9 cellular contexts compared by ENCODE assay signal in the genomic region with DNA sequence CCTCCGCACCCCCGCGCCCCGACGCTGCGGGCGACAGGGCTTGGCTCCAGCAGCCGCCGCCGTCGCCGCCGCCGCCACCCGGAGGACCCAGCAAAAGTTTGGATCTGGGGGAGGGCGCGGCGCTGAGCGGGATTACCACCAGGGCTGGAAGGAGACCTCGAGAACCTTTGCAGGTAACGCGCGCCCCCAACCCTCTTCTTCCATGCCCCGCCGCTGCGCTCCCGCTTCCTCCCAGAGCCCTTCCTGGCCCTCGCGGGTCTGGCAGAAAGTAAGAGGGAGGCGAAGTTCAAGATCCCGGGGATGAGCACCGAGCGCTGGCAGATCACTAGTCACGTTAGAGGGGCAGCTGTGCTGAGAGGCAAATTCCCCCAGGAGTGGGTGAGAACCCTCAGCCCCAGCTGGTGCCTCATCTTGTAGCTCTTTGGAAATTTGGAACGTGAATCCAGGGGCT.
DNase-seq lines count a peak whose midpoint lies in the region; ATAC-seq lines count a peak whose summit lies in the region.
"Had no signal": no experiment of that assay in that cellular context is flagged by ENCODE, and none has a peak within 500 bp of the region (broad histone marks: within the 10 kb centered on the region; RNA-seq: fewer than 3 reads in every experiment).

No MANE protein-coding gene starts in this region.

- H3K27ac ChIP-seq in angular gyrus (ENCODE audit: low read depth, low read length): peak overlapping the region; percentile 80
- H3K27ac ChIP-seq in iPS DF 6.9 (ENCODE audit: low read length): no peak overlapping the region
- peak overlapping the region in 20 of 21 experiments; percentile 54 to 90 (median 81) for H3K27ac ChIP-seq in skin epidermis

- H3K36me3 ChIP-seq in iPS DF 6.9 (ENCODE audit: control insufficient read depth, insufficient read depth, low read length): no peaks in the 10 kb centered on the region

- no CpG with 5 or more reads among the region's 35 CpGs for WGBS in iPS DF 6.9 (ENCODE audit: insufficient coverage, insufficient read length)

- peaks cover 47% of the 10 kb centered on the region for H3K27me3 ChIP-seq in iPS DF 6.9 (ENCODE audit: control insufficient read depth, insufficient read depth, low read length)

- H3K9me3 ChIP-seq in iPS DF 6.9 (ENCODE audit: control insufficient read depth, insufficient read depth, low read length): no peaks in the 10 kb centered on the region

- H3K4me3 ChIP-seq in iPS DF 6.9 (ENCODE audit: low read length) (peak overlapping the region; percentile 62; the same call in 1 of the 2 replicates), skin epidermis (peak overlapping the region; percentile 58 to 72 (median 64))

- no peak for ATAC-seq in GM21619 (IDR thresholded peaks at IDR 0.05; ENCODE audit: unreplicated experiment)
- ATAC-seq: naive thymus-derived CD8-positive, alpha-beta T cell had no signal

- H3K4me1 ChIP-seq in iPS DF 6.9 (ENCODE audit: control insufficient read depth, insufficient read depth, low read length): peaks cover 5% of the 10 kb centered on the region; the same call in 1 of the 2 replicates

- DNase-seq in HK-2 (ENCODE audit: unreplicated experiment): peak; percentile 33
- DNase-seq in iPS DF 6.9 (ENCODE audit: low read depth, low spot score): no peak
- no peak for DNase-seq in activated effector memory CD4-positive, alpha-beta T cell treated with Interleukin-2 at 50 U/mL for 16 hours
- DNase-seq in NCI-H2029 (lab: John Stamatoyannopoulos, UW): no peak
- no peak for DNase-seq in activated naive CD4-positive, alpha-beta T cell treated with anti-CD3 and anti-CD28 coated beads, Interleukin-2, amount 50 U/mL, for 16 hours
- DNase-seq: naive thymus-derived CD8-positive, alpha-beta T cell had no signal
